2 cellular contexts compared by ENCODE assay signal in the genomic region with DNA sequence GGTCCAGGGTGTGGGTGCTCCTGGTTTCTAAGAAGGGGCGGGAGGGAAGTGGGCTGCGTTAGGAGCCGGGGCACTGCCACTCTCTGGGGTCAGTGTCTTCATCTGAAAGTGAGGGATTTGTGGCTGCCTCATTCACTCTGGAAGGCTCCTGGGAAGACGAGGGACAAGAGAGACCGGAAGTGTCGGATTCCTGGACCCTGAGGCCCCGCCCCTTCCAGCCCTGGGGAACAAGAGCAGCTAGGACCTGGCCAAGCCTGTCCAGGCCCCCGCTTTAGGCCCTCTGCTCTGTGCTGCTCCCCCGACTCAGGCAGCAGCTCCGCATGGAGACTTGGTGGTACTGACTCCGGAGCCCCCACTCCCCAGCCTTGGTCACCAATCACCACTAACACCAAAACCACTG.
TF ChIP-seq lines count a peak whose summit lies in the region.

No MANE protein-coding gene starts in this region.

TF ChIP-seq in SK-N-SH, 30 proteins besides CTCF, POLR2A, EP300 and RAD21:
- TF ChIP-seq EZH2phosphoT487 (IDR thresholded peaks at IDR 0.05; ENCODE audit: borderline replicate concordance, low read depth) (no peak), RCOR1 (IDR thresholded peaks at IDR 0.05; ENCODE audit: low read length) (no peak), ELF1 (IDR thresholded peaks at IDR 0.05) (no peak), TEAD4 (IDR thresholded peaks at IDR 0.05; ENCODE audit: borderline replicate concordance, insufficient read depth) (no peak), NRF1 (IDR thresholded peaks at IDR 0.05; ENCODE audit: low read depth, low read length) (no peak), CHD2 (IDR thresholded peaks at IDR 0.05; ENCODE audit: low read length, partially characterized antibody) (no peak), FOXM1 (IDR thresholded peaks at IDR 0.05; ENCODE audit: low read depth) (no peak), JUND (IDR thresholded peaks at IDR 0.05) (no peak), RFX5 (IDR thresholded peaks at IDR 0.05; ENCODE audit: low read length) (no peak), YY1 (IDR thresholded peaks at IDR 0.05; ENCODE audit: low read depth) (no peak), RXRA (IDR thresholded peaks at IDR 0.05; ENCODE audit: borderline replicate concordance, low read depth) (no peak), SIN3A (IDR thresholded peaks at IDR 0.05; ENCODE audit: borderline replicate concordance, low read depth, low read length) (no peak), FOSL2 (IDR thresholded peaks at IDR 0.05; ENCODE audit: borderline replicate concordance, low read depth) (no peak)
- TF ChIP-seq, protein P1, sequence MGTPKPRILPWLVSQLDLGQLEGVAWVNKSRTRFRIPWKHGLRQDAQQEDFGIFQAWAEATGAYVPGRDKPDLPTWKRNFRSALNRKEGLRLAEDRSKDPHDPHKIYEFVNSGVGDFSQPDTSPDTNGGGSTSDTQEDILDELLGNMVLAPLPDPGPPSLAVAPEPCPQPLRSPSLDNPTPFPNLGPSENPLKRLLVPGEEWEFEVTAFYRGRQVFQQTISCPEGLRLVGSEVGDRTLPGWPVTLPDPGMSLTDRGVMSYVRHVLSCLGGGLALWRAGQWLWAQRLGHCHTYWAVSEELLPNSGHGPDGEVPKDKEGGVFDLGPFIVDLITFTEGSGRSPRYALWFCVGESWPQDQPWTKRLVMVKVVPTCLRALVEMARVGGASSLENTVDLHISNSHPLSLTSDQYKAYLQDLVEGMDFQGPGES (IDR thresholded peaks at IDR 0.05; ENCODE audit: low read depth, low read length): no peak
- TF ChIP-seq, protein P2, sequence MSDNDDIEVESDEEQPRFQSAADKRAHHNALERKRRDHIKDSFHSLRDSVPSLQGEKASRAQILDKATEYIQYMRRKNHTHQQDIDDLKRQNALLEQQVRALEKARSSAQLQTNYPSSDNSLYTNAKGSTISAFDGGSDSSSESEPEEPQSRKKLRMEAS (IDR thresholded peaks at IDR 0.05; ENCODE audit: low read depth): no peak

TF ChIP-seq in SK-N-SH treated with all-trans-retinoic acid at 6 μM for 48 hours, 23 proteins besides CTCF, POLR2A, EP300 and RAD21:
- TF ChIP-seq, protein P3, sequence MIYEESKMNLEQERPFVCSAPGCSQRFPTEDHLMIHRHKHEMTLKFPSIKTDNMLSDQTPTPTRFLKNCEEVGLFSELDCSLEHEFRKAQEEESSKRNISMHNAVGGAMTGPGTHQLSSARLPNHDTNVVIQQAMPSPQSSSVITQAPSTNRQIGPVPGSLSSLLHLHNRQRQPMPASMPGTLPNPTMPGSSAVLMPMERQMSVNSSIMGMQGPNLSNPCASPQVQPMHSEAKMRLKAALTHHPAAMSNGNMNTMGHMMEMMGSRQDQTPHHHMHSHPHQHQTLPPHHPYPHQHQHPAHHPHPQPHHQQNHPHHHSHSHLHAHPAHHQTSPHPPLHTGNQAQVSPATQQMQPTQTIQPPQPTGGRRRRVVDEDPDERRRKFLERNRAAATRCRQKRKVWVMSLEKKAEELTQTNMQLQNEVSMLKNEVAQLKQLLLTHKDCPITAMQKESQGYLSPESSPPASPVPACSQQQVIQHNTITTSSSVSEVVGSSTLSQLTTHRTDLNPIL (CRISPR knock-in tag; IDR thresholded peaks at IDR 0.05; ENCODE audit: low read depth): no peak
- no peak for TF ChIP-seq GLIS3 (CRISPR knock-in tag; IDR thresholded peaks at IDR 0.05)
- TF ChIP-seq OSR1 (CRISPR knock-in tag; IDR thresholded peaks at IDR 0.05): no peak
- no peak for TF ChIP-seq ESRRG (CRISPR knock-in tag; IDR thresholded peaks at IDR 0.05)
- no peak for TF ChIP-seq ZFP3 (CRISPR knock-in tag; IDR thresholded peaks at IDR 0.05)
- TF ChIP-seq, protein P4, sequence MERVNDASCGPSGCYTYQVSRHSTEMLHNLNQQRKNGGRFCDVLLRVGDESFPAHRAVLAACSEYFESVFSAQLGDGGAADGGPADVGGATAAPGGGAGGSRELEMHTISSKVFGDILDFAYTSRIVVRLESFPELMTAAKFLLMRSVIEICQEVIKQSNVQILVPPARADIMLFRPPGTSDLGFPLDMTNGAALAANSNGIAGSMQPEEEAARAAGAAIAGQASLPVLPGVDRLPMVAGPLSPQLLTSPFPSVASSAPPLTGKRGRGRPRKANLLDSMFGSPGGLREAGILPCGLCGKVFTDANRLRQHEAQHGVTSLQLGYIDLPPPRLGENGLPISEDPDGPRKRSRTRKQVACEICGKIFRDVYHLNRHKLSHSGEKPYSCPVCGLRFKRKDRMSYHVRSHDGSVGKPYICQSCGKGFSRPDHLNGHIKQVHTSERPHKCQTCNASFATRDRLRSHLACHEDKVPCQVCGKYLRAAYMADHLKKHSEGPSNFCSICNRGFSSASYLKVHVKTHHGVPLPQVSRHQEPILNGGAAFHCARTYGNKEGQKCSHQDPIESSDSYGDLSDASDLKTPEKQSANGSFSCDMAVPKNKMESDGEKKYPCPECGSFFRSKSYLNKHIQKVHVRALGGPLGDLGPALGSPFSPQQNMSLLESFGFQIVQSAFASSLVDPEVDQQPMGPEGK (CRISPR knock-in tag; IDR thresholded peaks at IDR 0.05; ENCODE audit: borderline replicate concordance): no peak
- no peak for TF ChIP-seq ZNF565 (CRISPR knock-in tag; conservative IDR thresholded peaks at IDR 0.05; ENCODE audit: low read depth)
- TF ChIP-seq PPARA (CRISPR knock-in tag; IDR thresholded peaks at IDR 0.05; ENCODE audit: borderline replicate concordance): no peak
- TF ChIP-seq CSDC2 (CRISPR knock-in tag; IDR thresholded peaks at IDR 0.05): no peak
- TF ChIP-seq, protein P5, sequence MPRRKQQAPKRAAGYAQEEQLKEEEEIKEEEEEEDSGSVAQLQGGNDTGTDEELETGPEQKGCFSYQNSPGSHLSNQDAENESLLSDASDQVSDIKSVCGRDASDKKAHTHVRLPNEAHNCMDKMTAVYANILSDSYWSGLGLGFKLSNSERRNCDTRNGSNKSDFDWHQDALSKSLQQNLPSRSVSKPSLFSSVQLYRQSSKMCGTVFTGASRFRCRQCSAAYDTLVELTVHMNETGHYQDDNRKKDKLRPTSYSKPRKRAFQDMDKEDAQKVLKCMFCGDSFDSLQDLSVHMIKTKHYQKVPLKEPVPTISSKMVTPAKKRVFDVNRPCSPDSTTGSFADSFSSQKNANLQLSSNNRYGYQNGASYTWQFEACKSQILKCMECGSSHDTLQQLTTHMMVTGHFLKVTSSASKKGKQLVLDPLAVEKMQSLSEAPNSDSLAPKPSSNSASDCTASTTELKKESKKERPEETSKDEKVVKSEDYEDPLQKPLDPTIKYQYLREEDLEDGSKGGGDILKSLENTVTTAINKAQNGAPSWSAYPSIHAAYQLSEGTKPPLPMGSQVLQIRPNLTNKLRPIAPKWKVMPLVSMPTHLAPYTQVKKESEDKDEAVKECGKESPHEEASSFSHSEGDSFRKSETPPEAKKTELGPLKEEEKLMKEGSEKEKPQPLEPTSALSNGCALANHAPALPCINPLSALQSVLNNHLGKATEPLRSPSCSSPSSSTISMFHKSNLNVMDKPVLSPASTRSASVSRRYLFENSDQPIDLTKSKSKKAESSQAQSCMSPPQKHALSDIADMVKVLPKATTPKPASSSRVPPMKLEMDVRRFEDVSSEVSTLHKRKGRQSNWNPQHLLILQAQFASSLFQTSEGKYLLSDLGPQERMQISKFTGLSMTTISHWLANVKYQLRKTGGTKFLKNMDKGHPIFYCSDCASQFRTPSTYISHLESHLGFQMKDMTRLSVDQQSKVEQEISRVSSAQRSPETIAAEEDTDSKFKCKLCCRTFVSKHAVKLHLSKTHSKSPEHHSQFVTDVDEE (CRISPR knock-in tag; IDR thresholded peaks at IDR 0.05): no peak
- no peak for TF ChIP-seq ZNF70 (CRISPR knock-in tag; IDR thresholded peaks at IDR 0.05)
- no peak for TF ChIP-seq TOX (CRISPR knock-in tag; IDR thresholded peaks at IDR 0.05; ENCODE audit: borderline replicate concordance)
- no peak for TF ChIP-seq ARNTL (CRISPR knock-in tag; IDR thresholded peaks at IDR 0.05; ENCODE audit: borderline replicate concordance, low read depth)
- TF ChIP-seq RARB (CRISPR knock-in tag; IDR thresholded peaks at IDR 0.05): no peak
- TF ChIP-seq ZNF8 (CRISPR knock-in tag; IDR thresholded peaks at IDR 0.05): no peak
